ENCODE assay signal across 12 cellular contexts in genomic region chr14:100406505-100407131, GRCh38. TPM values are rescaled to one million over a fixed set of nuclear protein-coding genes. Genes with fewer than 3 reads are reported as not detected.
DNase-seq lines count a peak whose midpoint lies in the region; ATAC-seq and TF ChIP-seq lines count a peak whose summit lies in the region.
"Had no signal": no experiment of that assay in that cellular context is flagged by ENCODE, and none has a peak within 500 bp of the region (broad histone marks: within the 10 kb centered on the region; RNA-seq: fewer than 3 reads in every experiment).

No MANE protein-coding gene starts in this region.

- no peaks in the 10 kb centered on the region for H3K36me3 Mint-ChIP-seq in activated naive CD4-positive, alpha-beta T cell treated with anti-CD3 and anti-CD28 coated beads, Interleukin-2, amount 10 ng/mL, durations not matched to agents 7 days and 5 days
- H3K36me3 Mint-ChIP-seq in activated CD4-positive, alpha-beta memory T cell treated with anti-CD3 and anti-CD28 coated beads for 36 hours, result no peaks in the 10 kb centered on the region
- no peaks in the 10 kb centered on the region for H3K36me3 Mint-ChIP-seq in stimulated activated memory B cell treated with anti-CD40 and anti-IgM and Interleukin-4, amounts not matched to agents 10 μg/mL and 1 μg/mL and 100 μg/mL, for 72 hours

- POLR2A ChIA-PET in activated CD4-positive, alpha-beta memory T cell treated with anti-CD3 and anti-CD28 coated beads for 36 hours (lab: Charles Lee), result no interaction called here

- H3K4me3 ChIP-seq in fibroblast of the aortic adventitia (ENCODE audit: low read depth, low read length) (no peak overlapping the region), WERI-Rb-1 (ENCODE audit: low read depth, low read length) (no peak overlapping the region), sigmoid colon (no peak overlapping the region)

- peak; percentile 34 for ATAC-seq in stimulated activated memory B cell treated with anti-CD40 and anti-IgM and Interleukin-4, amounts not matched to agents 10 μg/mL and 1 μg/mL and 100 μg/mL, for 72 hours

- CTCF ChIA-PET in activated naive CD4-positive, alpha-beta T cell treated with anti-CD3 and anti-CD28 coated beads, Interleukin-2, amount 10 ng/mL, durations not matched to agents 7 days and 5 days (lab: Charles Lee), result interaction anchor here (1.1 kb wide), 1 partner anchor 239 kb away, joined by 6 read pairs; no protein-coding TSS in a partner anchor
- CTCF ChIA-PET in activated CD4-positive, alpha-beta memory T cell treated with anti-CD3 and anti-CD28 coated beads for 36 hours (lab: Charles Lee), result interaction anchor here (0.8 to 1.3 kb wide), 2 partner anchors 160 to 239 kb away, joined by 3 to 4 read pairs; no protein-coding TSS in a partner anchor

- H3K4me1 ChIP-seq in sigmoid colon, result peaks cover 0 to 8% (median 0%) of the 10 kb centered on the region in 4 donors
- H3K4me1 ChIP-seq: Caco-2 had no signal

- H3K4me3 Mint-ChIP-seq in activated naive CD4-positive, alpha-beta T cell treated with anti-CD3 and anti-CD28 coated beads, Interleukin-2, amount 10 ng/mL, durations not matched to agents 7 days and 5 days, result no peak overlapping the region
- H3K4me3 Mint-ChIP-seq in activated CD4-positive, alpha-beta memory T cell treated with anti-CD3 and anti-CD28 coated beads for 36 hours, result no peak overlapping the region
- H3K4me3 Mint-ChIP-seq in stimulated activated memory B cell treated with anti-CD40 and anti-IgM and Interleukin-4, amounts not matched to agents 10 μg/mL and 1 μg/mL and 100 μg/mL, for 72 hours, result no peak overlapping the region

- intact Hi-C loops in activated CD4-positive, alpha-beta memory T cell treated with anti-CD3 and anti-CD28 coated beads for 36 hours (cut with micrococcal nuclease), result no loop called here
- intact Hi-C loops in sigmoid colon (cut with DNase I), result no loop called here

- H3K27me3 Mint-ChIP-seq in activated naive CD4-positive, alpha-beta T cell treated with anti-CD3 and anti-CD28 coated beads, Interleukin-2, amount 10 ng/mL, durations not matched to agents 7 days and 5 days, result no peaks in the 10 kb centered on the region
- H3K27me3 Mint-ChIP-seq in activated CD4-positive, alpha-beta memory T cell treated with anti-CD3 and anti-CD28 coated beads for 36 hours, result no peaks in the 10 kb centered on the region
- no peaks in the 10 kb centered on the region for H3K27me3 Mint-ChIP-seq in stimulated activated memory B cell treated with anti-CD40 and anti-IgM and Interleukin-4, amounts not matched to agents 10 μg/mL and 1 μg/mL and 100 μg/mL, for 72 hours

- H3K9me3 Mint-ChIP-seq in activated naive CD4-positive, alpha-beta T cell treated with anti-CD3 and anti-CD28 coated beads, Interleukin-2, amount 10 ng/mL, durations not matched to agents 7 days and 5 days, result no peaks in the 10 kb centered on the region
- no peaks in the 10 kb centered on the region for H3K9me3 Mint-ChIP-seq in activated CD4-positive, alpha-beta memory T cell treated with anti-CD3 and anti-CD28 coated beads for 36 hours
- H3K9me3 Mint-ChIP-seq in stimulated activated memory B cell treated with anti-CD40 and anti-IgM and Interleukin-4, amounts not matched to agents 10 μg/mL and 1 μg/mL and 100 μg/mL, for 72 hours, result no peaks in the 10 kb centered on the region

- H3K4me1 Mint-ChIP-seq in activated naive CD4-positive, alpha-beta T cell treated with anti-CD3 and anti-CD28 coated beads, Interleukin-2, amount 10 ng/mL, durations not matched to agents 7 days and 5 days, result peaks cover 25% of the 10 kb centered on the region
- H3K4me1 Mint-ChIP-seq in activated CD4-positive, alpha-beta memory T cell treated with anti-CD3 and anti-CD28 coated beads for 36 hours (ENCODE audit: low read depth), result peaks cover 30% of the 10 kb centered on the region
- peaks cover 19% of the 10 kb centered on the region for H3K4me1 Mint-ChIP-seq in stimulated activated memory B cell treated with anti-CD40 and anti-IgM and Interleukin-4, amounts not matched to agents 10 μg/mL and 1 μg/mL and 100 μg/mL, for 72 hours

- H3K36me3 ChIP-seq in WERI-Rb-1 (no peaks in the 10 kb centered on the region), sigmoid colon (no peaks in the 10 kb centered on the region)

- no peak for TF ChIP-seq CTCF in fibroblast of the aortic adventitia (IDR thresholded peaks at IDR 0.05; ENCODE audit: insufficient read depth, low read length)
- TF ChIP-seq CTCF in WERI-Rb-1 (IDR thresholded peaks at IDR 0.05; ENCODE audit: low read depth, low read length), result no peak
- no peak for TF ChIP-seq CTCF in sigmoid colon (IDR thresholded peaks at IDR 0.05)

- WGBS in sigmoid colon, 2 donors, result 17 to 45% methylated on average over 10 of the region's 10 CpGs

- H3K27me3 ChIP-seq in WERI-Rb-1 (ENCODE audit: insufficient read depth, low read depth, severe bottlenecking), result no peaks in the 10 kb centered on the region
- H3K27me3 ChIP-seq in sigmoid colon, result no peaks in the 10 kb centered on the region

- DNase-seq in activated naive CD4-positive, alpha-beta T cell treated with anti-CD3 and anti-CD28 coated beads, Interleukin-2, amount 10 ng/mL, durations not matched to agents 7 days and 5 days, result peak; percentile 66
- DNase-seq in activated naive CD4-positive, alpha-beta T cell treated with Interleukin-2 at 50 U/mL for 16 hours, result no peak
- peak; percentile 55 for DNase-seq in activated CD4-positive, alpha-beta memory T cell treated with anti-CD3 and anti-CD28 coated beads for 36 hours
- DNase-seq in fibroblast of the aortic adventitia (ENCODE audit: low read depth), result peak; percentile 14
- no peak for DNase-seq in dedifferentiated amniotic fluid mesenchymal stem cell (ENCODE audit: extremely low spot score)
- DNase-seq in WERI-Rb-1, result no peak
- no peak for DNase-seq in sigmoid colon
- DNase-seq: Caco-2, GOT3, kidney, NCI-H524 had no signal

- H3K9me3 ChIP-seq in WERI-Rb-1 (ENCODE audit: severe bottlenecking), result no peaks in the 10 kb centered on the region
- H3K9me3 ChIP-seq in sigmoid colon, result no peaks in the 10 kb centered on the region
- H3K9me3 ChIP-seq: Caco-2 had no signal

- H3K27ac ChIP-seq in WERI-Rb-1, result no peak overlapping the region
- no peak overlapping the region for H3K27ac ChIP-seq in sigmoid colon

- H3K27ac Mint-ChIP-seq in activated naive CD4-positive, alpha-beta T cell treated with anti-CD3 and anti-CD28 coated beads, Interleukin-2, amount 10 ng/mL, durations not matched to agents 7 days and 5 days, result peak overlapping the region; percentile 82
- no peak overlapping the region for H3K27ac Mint-ChIP-seq in activated CD4-positive, alpha-beta memory T cell treated with anti-CD3 and anti-CD28 coated beads for 36 hours
- H3K27ac Mint-ChIP-seq in stimulated activated memory B cell treated with anti-CD40 and anti-IgM and Interleukin-4, amounts not matched to agents 10 μg/mL and 1 μg/mL and 100 μg/mL, for 72 hours, result no peak overlapping the region

- no peak for TF ChIP-seq EP300 in sigmoid colon (IDR thresholded peaks at IDR 0.05)

- TF ChIP-seq POLR2A in sigmoid colon (IDR thresholded peaks at IDR 0.05), result no peak

RNA-seq across cellular contexts. Expression of gene WDR25, which starts 30.3 kb away (rescaled TPM):
- total RNA-seq in activated CD4-positive, alpha-beta memory T cell treated with anti-CD3 and anti-CD28 coated beads for 36 hours, result 1 to 10 TPM; 6.6 to 7.5 TPM
- 15.7 and 21.1 TPM in 2 replicates for total RNA-seq in fibroblast of the aortic adventitia (ENCODE audit: low replicate concordance)
- total RNA-seq in sigmoid colon, result 10 to 100 TPM in 3 of 4 donors, 1 to 10 TPM in 1; 8.7 to 21.0 (median 11.5) TPM
- 1 to 10 TPM; 6.9 to 9.6 (median 7.3) TPM for polyA plus RNA-seq in sigmoid colon

Comparison
In these comparisons a context has a peak if more than half of its experiments do, and no peak if none do; other contexts are left out.
1. DNase-seq: peak in activated naive CD4-positive, alpha-beta T cell treated with anti-CD3 and anti-CD28 coated beads, Interleukin-2, amount 10 ng/mL, durations not matched to agents 7 days and 5 days (single experiment), activated CD4-positive, alpha-beta memory T cell treated with anti-CD3 and anti-CD28 coated beads for 36 hours (single experiment) and fibroblast of the aortic adventitia (single experiment); none in activated naive CD4-positive, alpha-beta T cell treated with Interleukin-2 at 50 U/mL for 16 hours (single experiment), dedifferentiated amniotic fluid mesenchymal stem cell (single experiment), WERI-Rb-1 (single experiment) and sigmoid colon (single experiment).